ENCODE assay signal across 12 cellular contexts in the genomic region with DNA sequence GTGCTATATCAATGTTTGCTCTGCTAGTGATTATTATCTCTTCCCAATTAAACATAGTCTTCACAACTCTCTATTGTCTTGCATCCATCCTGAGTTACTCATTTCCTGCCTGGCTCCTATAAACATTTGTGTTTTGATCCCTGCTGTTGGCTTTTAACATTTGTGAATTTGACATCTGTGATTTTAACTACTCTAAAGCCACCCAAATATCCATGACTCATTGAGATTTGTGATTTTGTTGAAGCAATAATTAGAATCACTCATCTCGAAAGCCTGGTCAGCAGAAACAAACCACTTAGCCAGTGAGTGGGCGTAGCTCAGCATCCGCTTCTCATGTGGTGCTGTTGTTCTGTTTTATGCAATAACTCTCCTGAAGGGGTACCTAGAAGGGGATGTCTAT.
A peak's percentile ranks its signal among the peaks of the same experiment; 100 is the strongest.
DNase-seq lines count a peak whose midpoint lies in the region; ATAC-seq, FAIRE-seq and TF ChIP-seq lines count a peak whose summit lies in the region.
"Had no signal": no experiment of that assay in that cellular context is flagged by ENCODE, and none has a peak within 500 bp of the region (broad histone marks: within the 10 kb centered on the region; RNA-seq: fewer than 3 reads in every experiment).

No MANE protein-coding gene starts in this region.

- TF ChIP-seq CTCF in GM12864 (IDR thresholded peaks at IDR 0.05; ENCODE audit: low read depth, low read length, missing control alignments) (no peak), GM12878 (IDR thresholded peaks at IDR 0.05 in 2 of 3, conservative IDR thresholded peaks at IDR 0.05 in 1 of 3; ENCODE audit: control insufficient read depth in 2 of 3, extremely low read depth in 1 of 3, insufficient read depth in 1 of 3, low read depth in 3 of 3, low read length in 3 of 3) (no peak), upper lobe of left lung (IDR thresholded peaks at IDR 0.05) (no peak)

- H3K27ac ChIP-seq in GM12878 (ENCODE audit: control insufficient read depth, insufficient read depth) (no peak overlapping the region), upper lobe of left lung (no peak overlapping the region)

- POLR2A ChIA-PET in GM12878 (lab: Charles Lee), result no interaction called here

- 13% methylated on average over 3 of the region's 3 CpGs for WGBS in GM12878 (ENCODE audit: insufficient coverage, insufficient replicate concordance, low lambda C conversion rate, missing lambda C conversion rate)
- WGBS in upper lobe of left lung, 2 donors, result 47 to 77% methylated on average over 3 of the region's 3 CpGs

- no peak for FAIRE-seq in GM12878 (lab: Jason Lieb, UNC)

- peak; percentile 44; the same call in 2 of the 3 replicates for ATAC-seq in GM12878
- ATAC-seq in upper lobe of left lung (ENCODE audit: low FRiP score in 2 of 2), result no peak
- ATAC-seq in GM21723 (IDR thresholded peaks at IDR 0.05; ENCODE audit: unreplicated experiment), result no peak
- ATAC-seq: stimulated activated naive B cell treated with anti-CD40 and anti-IgM and Interleukin-4, amounts not matched to agents 10 μg/mL and 1 μg/mL and 100 μg/mL, for 72 hours had no signal

- BruUV-seq in GM12878 (replicated peaks; lab: Mats Ljungman, UMichigan), result no TSS peak

- H3K27me3 ChIP-seq in GM12878 (replicated peaks in 1 of 2; ENCODE audit: control insufficient read depth in 2 of 2, insufficient read depth in 2 of 2, low read length in 1 of 2) (no peaks in the 10 kb centered on the region), upper lobe of left lung (no peaks in the 10 kb centered on the region)
- H3K27me3 ChIP-seq: heart right ventricle had no signal

- CTCF ChIA-PET in GM12878 (lab: Yijun Ruan, JAX), result no interaction called here

- H4K20me1 ChIP-seq in GM12878 (ENCODE audit: control insufficient read depth, insufficient read depth), result no peaks in the 10 kb centered on the region

- in situ Hi-C loops in GM12878 (cut with MboI), result no loop called here

- no peak for TF ChIP-seq POLR2A in GM12878 (IDR thresholded peaks at IDR 0.05; ENCODE audit: low read depth, low read length)
- no peak for TF ChIP-seq POLR2A in upper lobe of left lung (IDR thresholded peaks at IDR 0.05)

- TF ChIP-seq RAD21 in GM12878 (IDR thresholded peaks at IDR 0.05; ENCODE audit: insufficient read depth, low read depth, low read length), result no peak

- intact Hi-C loops in GM12878 (cut with micrococcal nuclease; ENCODE audit: unreplicated experiment), result no loop called here

- RAD21 ChIA-PET in GM12878 (lab: Charles Lee; ENCODE audit: unreplicated experiment), result no interaction called here

- H3K79me2 ChIP-seq in GM12878 (ENCODE audit: control insufficient read depth, insufficient read depth, low read length), result no peaks in the 10 kb centered on the region

- H3K4me3 ChIP-seq in GM12864 (ENCODE audit: low read depth, low read length) (no peak overlapping the region), GM12878 (no peak overlapping the region), upper lobe of left lung (no peak overlapping the region)
- H3K4me3 ChIP-seq: heart right ventricle had no signal

- TF ChIP-seq EP300 in GM12878 (IDR thresholded peaks at IDR 0.05; ENCODE audit: borderline replicate concordance in 1 of 2, control insufficient read depth in 1 of 2, low read depth in 2 of 2, low read length in 2 of 2), result no peak
- no peak for TF ChIP-seq EP300 in upper lobe of left lung (IDR thresholded peaks at IDR 0.05)

- SMC1A ChIA-PET in GM12878 (lab: Charles Lee; ENCODE audit: uncharacterized antibody, unreplicated experiment), result no interaction called here

- H3K9me3 ChIP-seq in GM12878 (replicated peaks; ENCODE audit: control insufficient read depth, insufficient read depth, low read length), result no peaks in the 10 kb centered on the region
- H3K9me3 ChIP-seq in upper lobe of left lung, result no peaks in the 10 kb centered on the region
- H3K9me3 ChIP-seq: heart right ventricle had no signal

- H3K4me1 ChIP-seq in GM12878 (ENCODE audit: control insufficient read depth, insufficient read depth, low read length) (no peaks in the 10 kb centered on the region), upper lobe of left lung (no peaks in the 10 kb centered on the region)

- no peak overlapping the region for H3K4me2 ChIP-seq in GM12878 (ENCODE audit: control insufficient read depth, insufficient read depth)

- no peak overlapping the region for H3K9ac ChIP-seq in GM12878 (ENCODE audit: control insufficient read depth, insufficient read depth, low read length)

- DNase-seq in GM12864 (ENCODE audit: low read depth), result peak; percentile 5
- peak; percentile 88 for DNase-seq in LHCN-M2 (ENCODE audit: low read depth)
- DNase-seq in GM12878 (ENCODE audit: low read depth, low spot score), result no peak
- DNase-seq in renal cortical epithelial cell (ENCODE audit: low read depth), result peak; percentile 38
- no peak for DNase-seq in upper lobe of left lung
- DNase-seq in activated naive CD4-positive, alpha-beta T cell treated with Interleukin-2 at 50 U/mL for 16 hours, result no peak
- DNase-seq: activated T-cell treated with anti-CD3 and anti-CD28 coated beads, Interleukin-2, amount 50 U/mL, for 24 hours; cerebellar nuclear complex; heart right ventricle; naive B cell; stimulated activated naive B cell treated with anti-CD40 and anti-IgM and Interleukin-4, amounts not matched to agents 10 μg/mL and 1 μg/mL and 100 μg/mL, for 72 hours had no signal

- H3K36me3 ChIP-seq in GM12878 (ENCODE audit: control insufficient read depth in 2 of 2, insufficient read depth in 2 of 2, low read length in 1 of 2), result no peaks in the 10 kb centered on the region
- no peaks in the 10 kb centered on the region for H3K36me3 ChIP-seq in upper lobe of left lung
- H3K36me3 ChIP-seq: heart right ventricle had no signal

- H2AFZ ChIP-seq in GM12878 (ENCODE audit: control insufficient read depth, low read depth, low read length), result no peak overlapping the region

TF ChIP-seq in GM12878, 131 proteins besides CTCF, POLR2A, EP300 and RAD21:
- TF ChIP-seq EGR1 (IDR thresholded peaks at IDR 0.05; ENCODE audit: borderline replicate concordance in 1 of 2, low read depth in 2 of 2, low read length in 2 of 2), result 0 out of 3 replicates have a peak, but pooled peaks of 1 of the 2 experiments have one; percentile 11
- TF ChIP-seq, protein P1, sequence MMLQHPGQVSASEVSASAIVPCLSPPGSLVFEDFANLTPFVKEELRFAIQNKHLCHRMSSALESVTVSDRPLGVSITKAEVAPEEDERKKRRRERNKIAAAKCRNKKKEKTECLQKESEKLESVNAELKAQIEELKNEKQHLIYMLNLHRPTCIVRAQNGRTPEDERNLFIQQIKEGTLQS (IDR thresholded peaks at IDR 0.05; ENCODE audit: borderline replicate concordance, extremely low read depth, low read depth, low read length), result no peak
- 0 out of 2 replicates have a peak, but pooled peaks have one; percentile 35 for TF ChIP-seq RUNX3 (IDR thresholded peaks at IDR 0.05; ENCODE audit: low read length)
TF ChIP-seq in GM12878: peak in this region for 2.

Comparison
In these comparisons a context has a peak if more than half of its experiments do, and no peak if none do; other contexts are left out.
1. DNase-seq: peak in GM12864 (single experiment), LHCN-M2 (single experiment) and renal cortical epithelial cell (single experiment); none in GM12878 (single experiment), upper lobe of left lung (0 of 2) and activated naive CD4-positive, alpha-beta T cell treated with Interleukin-2 at 50 U/mL for 16 hours (single experiment).